ENCODE assay signal across 8 cellular contexts in the genomic region with DNA sequence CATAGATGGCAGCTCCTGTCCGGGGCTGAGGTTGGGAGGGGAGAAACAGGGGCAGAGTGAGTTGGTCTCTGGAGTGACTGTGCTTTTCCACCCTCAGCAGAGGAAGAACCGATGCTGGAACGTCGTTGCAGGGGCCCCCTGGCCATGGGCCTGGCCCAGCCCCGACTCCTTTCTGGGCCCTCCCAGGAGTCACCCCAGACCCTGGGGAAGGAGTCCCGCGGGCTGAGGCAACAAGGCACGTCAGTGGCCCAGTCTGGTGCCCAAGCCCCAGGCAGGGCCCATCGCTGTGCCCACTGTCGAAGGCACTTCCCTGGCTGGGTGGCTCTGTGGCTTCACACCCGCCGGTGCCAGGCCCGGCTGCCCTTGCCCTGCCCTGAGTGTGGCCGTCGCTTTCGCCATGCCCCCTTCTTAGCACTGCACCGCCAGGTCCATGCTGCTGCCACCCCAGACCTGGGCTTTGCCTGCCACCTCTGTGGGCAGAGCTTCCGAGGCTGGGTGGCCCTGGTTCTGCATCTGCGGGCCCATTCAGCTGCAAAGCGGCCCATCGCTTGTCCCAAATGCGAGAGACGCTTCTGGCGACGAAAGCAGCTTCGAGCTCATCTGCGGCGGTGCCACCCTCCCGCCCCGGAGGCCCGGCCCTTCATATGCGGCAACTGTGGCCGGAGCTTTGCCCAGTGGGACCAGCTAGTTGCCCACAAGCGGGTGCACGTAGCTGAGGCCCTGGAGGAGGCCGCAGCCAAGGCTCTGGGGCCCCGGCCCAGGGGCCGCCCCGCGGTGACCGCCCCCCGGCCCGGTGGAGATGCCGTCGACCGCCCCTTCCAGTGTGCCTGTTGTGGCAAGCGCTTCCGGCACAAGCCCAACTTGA. TPM values are rescaled to one million over a fixed set of nuclear protein-coding genes. Genes with fewer than 3 reads are reported as not detected.
DNase-seq lines count a peak whose midpoint lies in the region; ATAC-seq and TF ChIP-seq lines count a peak whose summit lies in the region.
"Had no signal": no experiment of that assay in that cellular context is flagged by ENCODE, and none has a peak within 500 bp of the region (broad histone marks: within the 10 kb centered on the region; RNA-seq: fewer than 3 reads in every experiment).

No MANE protein-coding gene starts in this region.

- H3K9me3 ChIP-seq in left ventricle myocardium inferior (replicated peaks) (no peaks in the 10 kb centered on the region), fibroblast of lung (ENCODE audit: control insufficient read depth, insufficient read depth, low read depth, low read length) (no peaks in the 10 kb centered on the region)

- H3K9ac ChIP-seq in fibroblast of lung (ENCODE audit: insufficient read depth, low read length): peak overlapping the region; percentile 39

- TF ChIP-seq CTCF in left ventricle myocardium inferior (IDR thresholded peaks at IDR 0.05; ENCODE audit: borderline replicate concordance) (no peak), fibroblast of lung (conservative IDR thresholded peaks at IDR 0.05 in 1 of 2, IDR thresholded peaks at IDR 0.05 in 1 of 2; ENCODE audit: low read depth in 1 of 2, low read length in 2 of 2) (no peak)

- no peak for ATAC-seq in left ventricle myocardium superior
- ATAC-seq in HG02885 (IDR thresholded peaks at IDR 0.05; ENCODE audit: poor library complexity, unreplicated experiment): no peak

- no peak overlapping the region for H2AFZ ChIP-seq in fibroblast of lung (ENCODE audit: low read length)

- H4K20me1 ChIP-seq in fibroblast of lung (ENCODE audit: control insufficient read depth, extremely low read depth, insufficient read depth, low read length): no peaks in the 10 kb centered on the region

- H3K4me1 ChIP-seq in left ventricle myocardium inferior: peaks cover 70% of the 10 kb centered on the region
- peaks cover 10% of the 10 kb centered on the region for H3K4me1 ChIP-seq in fibroblast of lung (ENCODE audit: control insufficient read depth, extremely low read depth, insufficient read depth, low read length)

- H3K4me3 ChIP-seq in left ventricle myocardium inferior (no peak overlapping the region), fibroblast of lung (replicated peaks in 1 of 4; ENCODE audit: control extremely low read depth in 1 of 4, insufficient read depth in 1 of 4, low read depth in 3 of 4, low read length in 4 of 4) (peak overlapping the region in 1 of 4 experiments; percentile 75)

- H3K36me3 ChIP-seq in left ventricle myocardium inferior (peaks cover 41% of the 10 kb centered on the region), fibroblast of lung (ENCODE audit: control insufficient read depth, insufficient read depth, low read length) (peaks cover 19% of the 10 kb centered on the region)

- H3K79me2 ChIP-seq in fibroblast of lung (ENCODE audit: control insufficient read depth, insufficient read depth, low read length): peaks cover 40% of the 10 kb centered on the region

- H3K27me3 ChIP-seq in left ventricle myocardium inferior (ENCODE audit: low read depth) (no peaks in the 10 kb centered on the region), fibroblast of lung (ENCODE audit: control insufficient read depth, insufficient read depth, low read length) (no peaks in the 10 kb centered on the region)

- no peak for DNase-seq in left ventricle myocardium inferior
- DNase-seq in left ventricle myocardium superior: no peak
- DNase-seq in fibroblast of lung (ENCODE audit: low read depth in 2 of 2): no peak
- no peak for DNase-seq in dermis blood vessel endothelial cell
- DNase-seq: activated gamma-delta T cell treated with Interleukin-2 at 50 U/mL for 16 hours; stimulated activated CD4-positive, alpha-beta T cell treated with anti-CD3 and anti-CD28 coated beads, Interleukin-2, amount 100 ng/mL, for 24 hours had no signal

- peak overlapping the region; percentile 97 for H3K4me2 ChIP-seq in fibroblast of lung (ENCODE audit: extremely low read depth, insufficient read depth, low read length)

- H3K27ac ChIP-seq in left ventricle myocardium inferior (replicated peaks) (peak overlapping the region; percentile 21), fibroblast of lung (ENCODE audit: insufficient read depth, low read length) (peak overlapping the region; percentile 81), temporal lobe (ENCODE audit: low read depth, low read length) (peak overlapping the region; percentile 95)

- intact Hi-C loops in left ventricle myocardium inferior (cut with micrococcal nuclease): no loop called here
- intact Hi-C loops in left ventricle myocardium superior (cut with micrococcal nuclease): no loop called here

RNA-seq across cellular contexts. Expression of a gene that starts 2.7 kb away (rescaled TPM):
- total RNA-seq in left ventricle myocardium inferior (110 TPM), left ventricle myocardium superior (131 TPM), fibroblast of lung (26.7 and 41.3 TPM in 2 replicates), temporal lobe (28.8 TPM), dermis blood vessel endothelial cell (83.9 and 124 TPM in 2 replicates)
- polyA plus RNA-seq in fibroblast of lung: 20.8 and 29.2 TPM in 2 replicates
- 36.9 and 51.0 TPM in 2 replicates for polyA plus RNA-seq in fibroblast of lung (2012)
- 51.9 and 52.5 TPM in 2 replicates for polyA minus RNA-seq in fibroblast of lung (ENCODE audit: low replicate concordance)

RNA-seq across cellular contexts. Expression of a gene that starts 7.8 kb away (rescaled TPM):
- total RNA-seq in left ventricle myocardium inferior: 3.1 TPM
- 3.0 TPM for total RNA-seq in left ventricle myocardium superior
- total RNA-seq in fibroblast of lung: 7.7 and 9.6 TPM in 2 replicates
- polyA plus RNA-seq in fibroblast of lung: 1.2 TPM in 2 replicates
- 3.6 and 4.2 TPM in 2 replicates for polyA plus RNA-seq in fibroblast of lung (2012)
- polyA minus RNA-seq in fibroblast of lung (ENCODE audit: low replicate concordance): 0.43 and 0.44 TPM in 2 replicates
- total RNA-seq in temporal lobe: 9.3 TPM
- total RNA-seq in dermis blood vessel endothelial cell: 8.1 and 9.7 TPM in 2 replicates

RNA-seq across cellular contexts. Expression of a gene that starts 29.9 kb away (rescaled TPM):
- total RNA-seq in left ventricle myocardium inferior: 17.6 TPM
- total RNA-seq in left ventricle myocardium superior: 18.7 TPM
- 65.6 and 174 TPM in 2 replicates for total RNA-seq in fibroblast of lung
- 9.8 and 67.0 TPM in 2 replicates for polyA plus RNA-seq in fibroblast of lung
- 12.4 and 95.1 TPM in 2 replicates for polyA plus RNA-seq in fibroblast of lung (2012)
- 6.5 TPM in 1 of 2 replicates, not detected in the other for polyA minus RNA-seq in fibroblast of lung (ENCODE audit: low replicate concordance)
- 12.0 TPM for total RNA-seq in temporal lobe
- 0.65 and 1.9 TPM in 2 replicates for total RNA-seq in dermis blood vessel endothelial cell

RNA-seq across cellular contexts. Expression of a gene that starts 48.0 kb away (rescaled TPM):
- 5.1 TPM for total RNA-seq in left ventricle myocardium inferior
- total RNA-seq in left ventricle myocardium superior: 4.0 TPM
- total RNA-seq in fibroblast of lung: 0.50 and 2.6 TPM in 2 replicates
- 0.05 and 0.09 TPM in 2 replicates for polyA plus RNA-seq in fibroblast of lung
- polyA plus RNA-seq in fibroblast of lung (2012): 0.27 TPM in 1 of 2 replicates, not detected in the other
- polyA minus RNA-seq in fibroblast of lung (ENCODE audit: low replicate concordance): not detected in 2 replicates
- 4.2 TPM for total RNA-seq in temporal lobe
- 8.9 and 9.5 TPM in 2 replicates for total RNA-seq in dermis blood vessel endothelial cell

RNA-seq across cellular contexts. Expression of a gene that starts 48.2 kb away (rescaled TPM):
- 4.3 TPM for total RNA-seq in left ventricle myocardium inferior
- 3.7 TPM for total RNA-seq in left ventricle myocardium superior
- 0.33 and 1.0 TPM in 2 replicates for total RNA-seq in fibroblast of lung
- polyA plus RNA-seq in fibroblast of lung: 0.03 and 0.10 TPM in 2 replicates
- 0.08 TPM in 1 of 2 replicates, not detected in the other for polyA plus RNA-seq in fibroblast of lung (2012)
- polyA minus RNA-seq in fibroblast of lung (ENCODE audit: low replicate concordance): not detected in 2 replicates
- 14.0 TPM for total RNA-seq in temporal lobe
- 5.4 and 18.0 TPM in 2 replicates for total RNA-seq in dermis blood vessel endothelial cell

Comparison
In these comparisons a context has a peak if more than half of its experiments do, and no peak if none do; other contexts are left out.
1. H3K27ac ChIP-seq: peak in every context shown above with its lines; median percentile 95 in temporal lobe; 81 in fibroblast of lung; 21 in left ventricle myocardium inferior.